In genomic region chr11:103344886-103345285, GRCh38 we compare ENCODE assay signal across 25 cellular contexts.
"Had no signal": no experiment of that assay in that cellular context is flagged by ENCODE, and none has a peak within 500 bp of the region (broad histone marks: within the 10 kb centered on the region; RNA-seq: fewer than 3 reads in every experiment).

No MANE protein-coding gene starts in this region.

- H3K9me3 ChIP-seq: ovary, psoas muscle, right lobe of liver, sigmoid colon, stomach, thoracic aorta, thyroid gland, upper lobe of left lung, vagina had no signal

- H3K79me2 ChIP-seq: parathyroid adenoma had no signal

- H3K27ac ChIP-seq: neural progenitor cell, ovary, parathyroid adenoma, psoas muscle, right lobe of liver, sigmoid colon, stomach, thoracic aorta, thyroid gland, tibial nerve, upper lobe of left lung, vagina had no signal

- DNase-seq: natural killer cell; occipital lobe; ovary; posterior cingulate gyrus; psoas muscle; right cardiac atrium; right lobe of liver; sigmoid colon; small intestine; stimulated activated CD4-positive, alpha-beta T cell treated with anti-CD3 and anti-CD28 coated beads, Interleukin-15, amount 100 ng/mL, for 24 hours; stimulated activated CD4-positive, alpha-beta T cell treated with anti-CD3 and anti-CD28 coated beads, Interleukin-2, amount 100 ng/mL, for 24 hours; stimulated activated CD4-positive, alpha-beta T cell treated with anti-CD3 and anti-CD28 coated beads, Interleukin-2, amount 100 ng/mL, for 48 hours; stimulated activated CD4-positive, alpha-beta T cell treated with anti-CD3 and anti-CD28 coated beads, Interleukin-4, amount 100 ng/mL, for 24 hours; stimulated activated naive B cell treated with anti-CD40 and anti-IgM and Interleukin-4, amounts not matched to agents 10 μg/mL and 1 μg/mL and 100 μg/mL, for 72 hours; stimulated activated naive CD4-positive, alpha-beta T cell treated with Interleukin-2 at 50 U/mL for 16 hours; stomach; thyroid gland; trophoblast cell; upper lobe of left lung had no signal

- H3K27me3 ChIP-seq: neural progenitor cell, ovary, right lobe of liver, sigmoid colon, stomach, thyroid gland, tibial nerve, upper lobe of left lung, vagina had no signal

- H3K36me3 ChIP-seq: neural progenitor cell, ovary, right lobe of liver, sigmoid colon, thoracic aorta, thyroid gland, upper lobe of left lung, vagina had no signal

- H3K4me2 ChIP-seq: neural progenitor cell had no signal

- H3K4me3 ChIP-seq: neural progenitor cell, ovary, psoas muscle, right lobe of liver, sigmoid colon, stomach, thoracic aorta, thyroid gland, tibial nerve, upper lobe of left lung, vagina had no signal

- ATAC-seq: natural killer cell; psoas muscle; right cardiac atrium; right lobe of liver; stimulated activated effector memory CD8-positive, alpha-beta T cell treated with anti-CD3 and anti-CD28 coated beads, Interleukin-12 subunit alpha, Interleukin-12 subunit beta, amount 100 ng/mL, for 72 hours; stimulated activated naive B cell treated with anti-CD40 and anti-IgM and Interleukin-4, amounts not matched to agents 10 μg/mL and 1 μg/mL and 100 μg/mL, for 72 hours had no signal

- H2AFZ ChIP-seq: neural progenitor cell, parathyroid adenoma had no signal

- H3K9ac ChIP-seq: neural progenitor cell, parathyroid adenoma had no signal

- H3K4me1 ChIP-seq: neural progenitor cell, parathyroid adenoma, psoas muscle, right lobe of liver, sigmoid colon, stomach, thyroid gland, tibial nerve, upper lobe of left lung, vagina had no signal
